In the genomic region with DNA sequence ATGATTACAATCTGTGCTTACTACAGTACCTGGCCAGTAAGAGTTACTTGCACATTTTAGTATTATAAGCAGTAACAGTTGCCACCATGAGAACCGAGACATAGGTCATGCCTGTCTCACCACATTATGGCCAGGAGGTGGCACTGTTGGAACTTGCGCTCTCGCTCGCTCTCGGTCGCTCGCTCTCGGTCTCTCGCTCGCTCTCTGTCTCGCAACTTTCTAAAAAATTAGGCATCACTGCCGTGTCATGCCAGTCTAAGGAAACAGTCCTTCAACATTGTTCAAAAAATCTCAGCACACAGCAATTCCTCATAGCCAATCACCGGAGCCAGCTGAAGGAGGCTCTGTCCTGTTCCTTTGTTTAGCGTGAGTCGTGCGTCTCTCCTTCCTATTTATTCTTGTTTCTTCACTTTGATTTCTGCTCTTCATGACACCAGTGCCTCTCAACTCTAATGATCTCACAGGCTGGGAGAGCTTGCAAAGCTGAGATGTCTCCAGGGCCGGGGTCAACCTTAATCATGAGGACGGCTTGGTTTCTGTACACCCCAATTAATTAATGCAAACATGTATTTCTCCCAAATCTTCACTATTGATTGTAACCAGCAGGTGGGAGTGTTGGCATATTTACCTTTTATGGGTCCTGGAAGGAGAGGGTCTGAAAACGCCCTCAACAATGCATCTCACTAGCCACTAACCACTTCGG, we compare ENCODE assay signal across 8 cellular contexts. TPM values are rescaled to one million over a fixed set of nuclear protein-coding genes. Genes with fewer than 3 reads are reported as not detected.
A peak's percentile ranks its signal among the peaks of the same experiment; 100 is the strongest.
DNase-seq lines count a peak whose midpoint lies in the region; ATAC-seq and TF ChIP-seq lines count a peak whose summit lies in the region.

No MANE protein-coding gene starts in this region.

- H3K27me3 ChIP-seq in endodermal cell (ENCODE audit: control insufficient read depth, insufficient read depth, low read length, poor library complexity, severe bottlenecking) = peaks cover 12% of the 10 kb centered on the region

- H3K4me1 Mint-ChIP-seq in endodermal cell (peaks cover 1% of the 10 kb centered on the region), memory B cell (peaks cover 13% of the 10 kb centered on the region)

- 1% methylated on average over 13 to 18 of the region's 20 CpGs for WGBS in endodermal cell (ENCODE audit: insufficient coverage in 1 of 2, insufficient read length in 1 of 2), 2 experiments

- H3K27me3 Mint-ChIP-seq in endodermal cell (ENCODE audit: insufficient read depth) (peaks cover 23% of the 10 kb centered on the region), memory B cell (peaks cover 21% of the 10 kb centered on the region)

- H3K27ac ChIP-seq in endodermal cell (ENCODE audit: low read depth, low read length) = no peak overlapping the region

- DNase-seq in COLO668 (lab: John Stamatoyannopoulos, UW; ENCODE audit: unreplicated experiment) (peak; percentile 72), NCI-H82 treated with DMSO at 0.1 percent for 48 hours (lab: John Stamatoyannopoulos, UW; ENCODE audit: unreplicated experiment) (peak; percentile 51), endodermal cell (peak; percentile 90), memory B cell (ENCODE audit: low spot score in 2 of 2) (peak; percentile 59 to 66)
- DNase-seq in activated CD8-positive, alpha-beta memory T cell treated with anti-CD3 and anti-CD28 coated beads for 24 hours = peak; percentile 82
- DNase-seq in stimulated activated CD8-positive, alpha-beta memory T cell treated with anti-CD3 and anti-CD28 coated beads, Interleukin-12 subunit alpha, Interleukin-12 subunit beta, amount 100 ng/mL, for 1 hour (ENCODE audit: low read depth) = peak; percentile 41

- no peaks in the 10 kb centered on the region for H3K36me3 Mint-ChIP-seq in endodermal cell (ENCODE audit: low read depth)
- H3K36me3 Mint-ChIP-seq in memory B cell = no peaks in the 10 kb centered on the region

- H3K27ac Mint-ChIP-seq in endodermal cell (no peak overlapping the region), memory B cell (no peak overlapping the region)

- TF ChIP-seq CTCF in endodermal cell (conservative IDR thresholded peaks at IDR 0.05) = peak; percentile 75

- H3K9me3 Mint-ChIP-seq in endodermal cell (no peaks in the 10 kb centered on the region), memory B cell (no peaks in the 10 kb centered on the region)

- no peaks in the 10 kb centered on the region for H3K36me3 ChIP-seq in endodermal cell (ENCODE audit: control insufficient read depth, insufficient read depth, low read length)

- H3K4me3 ChIP-seq in endodermal cell (ENCODE audit: low read length) = peak overlapping the region; percentile 88

- H3K4me3 Mint-ChIP-seq in endodermal cell (no peak overlapping the region), memory B cell (no peak overlapping the region)

- peak overlapping the region; percentile 15 for H3K9ac ChIP-seq in endodermal cell (ENCODE audit: extremely low read depth, low read length, poor library complexity, severe bottlenecking)

- no peaks in the 10 kb centered on the region for H3K9me3 ChIP-seq in endodermal cell (ENCODE audit: control insufficient read depth, low read length)

- H3K4me1 ChIP-seq in endodermal cell (ENCODE audit: control insufficient read depth, insufficient read depth, low read length) = no peaks in the 10 kb centered on the region

- ATAC-seq in GM19463 (IDR thresholded peaks at IDR 0.05; ENCODE audit: unreplicated experiment) (peak; percentile 73), HG03575 (IDR thresholded peaks at IDR 0.05; ENCODE audit: extremely low read depth, insufficient number of reproducible peaks, low FRiP score, unreplicated experiment) (peak; percentile 74), memory B cell (ENCODE audit: low read depth) (peak; percentile 81)

RNA-seq across cellular contexts. Expression of gene ADAMTS8, which starts 6.3 kb away (rescaled TPM):
- 1 to 10 TPM in 1 of 2 donors, under 1 TPM in 1; 1.00 to 4.0 TPM for total RNA-seq in endodermal cell
- polyA plus RNA-seq in endodermal cell (2013, experiment 1 of 2) = 2.3 TPM
- 2.6 TPM for polyA plus RNA-seq in endodermal cell (2013, experiment 2 of 2)

RNA-seq across cellular contexts. Expression of gene ADAMTS15, which starts 13.8 kb away (rescaled TPM):
- total RNA-seq in endodermal cell = 1 to 10 TPM in 1 of 2 donors, under 1 TPM in 1; 0.27 to 1.0 TPM
- polyA plus RNA-seq in endodermal cell (2013, experiment 1 of 2) = 6.9 TPM
- 5.3 TPM for polyA plus RNA-seq in endodermal cell (2013, experiment 2 of 2)
